In the genomic region with DNA sequence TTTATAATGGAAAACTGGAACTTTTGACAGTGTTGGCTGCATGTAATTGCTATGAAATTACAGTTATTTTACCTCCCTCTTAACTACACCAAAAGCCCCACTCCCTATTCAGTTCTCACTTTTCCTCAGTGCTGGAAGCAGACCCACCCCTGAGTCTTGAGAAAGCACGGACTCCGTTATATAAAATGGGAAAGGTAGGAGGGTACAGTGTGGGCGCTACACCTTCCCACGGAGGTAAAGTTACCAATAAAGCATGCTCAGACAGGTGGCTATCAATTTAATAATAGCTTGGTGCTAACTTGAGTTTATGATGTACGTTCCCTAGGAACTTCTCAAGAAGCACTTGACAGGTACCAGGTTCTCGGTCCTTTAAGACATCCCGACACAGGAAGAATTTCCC, we compare ENCODE assay signal across 23 cellular contexts.
"Had no signal": no experiment of that assay in that cellular context is flagged by ENCODE, and none has a peak within 500 bp of the region (broad histone marks: within the 10 kb centered on the region; RNA-seq: fewer than 3 reads in every experiment).

No MANE protein-coding gene starts in this region.

- H3K27ac ChIP-seq: brain microvascular endothelial cell, cardiac muscle cell, SK-N-MC, WERI-Rb-1 had no signal

- ATAC-seq: activated CD4-positive, alpha-beta T cell treated with anti-CD3 and anti-CD28 coated beads for 36 hours; activated CD8-positive, alpha-beta T cell treated with anti-CD3 and anti-CD28 coated beads for 36 hours; activated T-cell treated with anti-CD3 and anti-CD28 coated beads, Interleukin-2, amount 50 U/mL, for 72 hours; Panc1; Right ventricle myocardium inferior had no signal

- H3K4me3 Mint-ChIP-seq: activated CD4-positive, alpha-beta T cell treated with anti-CD3 and anti-CD28 coated beads for 36 hours; activated CD8-positive, alpha-beta T cell treated with anti-CD3 and anti-CD28 coated beads for 36 hours; activated naive CD4-positive, alpha-beta T cell treated with anti-CD3 and anti-CD28 coated beads, Interleukin-2, amount 10 ng/mL, durations not matched to agents 7 days and 5 days; activated naive CD8-positive, alpha-beta T cell treated with anti-CD3 and anti-CD28 coated beads for 36 hours; activated T-cell treated with anti-CD3 and anti-CD28 coated beads, Interleukin-2, amount 50 U/mL, for 72 hours had no signal

- H3K36me3 Mint-ChIP-seq: activated naive CD4-positive, alpha-beta T cell treated with anti-CD3 and anti-CD28 coated beads, Interleukin-2, amount 10 ng/mL, durations not matched to agents 7 days and 5 days; activated naive CD8-positive, alpha-beta T cell treated with anti-CD3 and anti-CD28 coated beads for 36 hours had no signal

- H3K27ac Mint-ChIP-seq: activated CD4-positive, alpha-beta T cell treated with anti-CD3 and anti-CD28 coated beads for 36 hours; activated CD8-positive, alpha-beta T cell treated with anti-CD3 and anti-CD28 coated beads for 36 hours; activated naive CD4-positive, alpha-beta T cell treated with anti-CD3 and anti-CD28 coated beads, Interleukin-2, amount 10 ng/mL, durations not matched to agents 7 days and 5 days; activated naive CD8-positive, alpha-beta T cell treated with anti-CD3 and anti-CD28 coated beads for 36 hours; activated T-cell treated with anti-CD3 and anti-CD28 coated beads, Interleukin-2, amount 50 U/mL, for 72 hours; activated T-helper 2 cell treated with anti-CD3 and anti-CD28 coated beads, Interferon-gamma antibody, Interleukin-2, Interleukin-4, amounts not matched to agents 10 μg/mL and 5 μg/mL and 100 μg/mL, durations not matched to agents 14 hours and 24 hours and 36 hours had no signal

- H3K36me3 ChIP-seq: brain microvascular endothelial cell, cardiac muscle cell, WERI-Rb-1 had no signal

- H3K4me3 ChIP-seq: cardiac muscle cell, SK-N-MC had no signal

- H3K27me3 Mint-ChIP-seq: activated naive CD8-positive, alpha-beta T cell treated with anti-CD3 and anti-CD28 coated beads for 36 hours had no signal

- H3K27me3 ChIP-seq: brain microvascular endothelial cell, cardiac muscle cell had no signal

- H3K4me1 Mint-ChIP-seq: activated CD4-positive, alpha-beta T cell treated with anti-CD3 and anti-CD28 coated beads for 36 hours; activated naive CD4-positive, alpha-beta T cell treated with anti-CD3 and anti-CD28 coated beads, Interleukin-2, amount 10 ng/mL, durations not matched to agents 7 days and 5 days; activated naive CD8-positive, alpha-beta T cell treated with anti-CD3 and anti-CD28 coated beads for 36 hours had no signal

- H3K9me3 Mint-ChIP-seq: activated CD8-positive, alpha-beta T cell treated with anti-CD3 and anti-CD28 coated beads for 36 hours; activated naive CD4-positive, alpha-beta T cell treated with anti-CD3 and anti-CD28 coated beads, Interleukin-2, amount 10 ng/mL, durations not matched to agents 7 days and 5 days; activated naive CD8-positive, alpha-beta T cell treated with anti-CD3 and anti-CD28 coated beads for 36 hours; activated T-cell treated with anti-CD3 and anti-CD28 coated beads, Interleukin-2, amount 50 U/mL, for 72 hours; activated T-helper 2 cell treated with anti-CD3 and anti-CD28 coated beads, Interferon-gamma antibody, Interleukin-2, Interleukin-4, amounts not matched to agents 10 μg/mL and 5 μg/mL and 100 μg/mL, durations not matched to agents 14 hours and 24 hours and 36 hours had no signal

- DNase-seq: activated CD4-positive, alpha-beta T cell treated with anti-CD3 and anti-CD28 coated beads for 36 hours; activated CD8-positive, alpha-beta memory T cell treated with anti-CD3 and anti-CD28 coated beads, Interleukin-2, amount 50 U/mL, for 4 hours; activated CD8-positive, alpha-beta T cell treated with anti-CD3 and anti-CD28 coated beads for 36 hours; activated gamma-delta T cell treated with Interleukin-2 at 50 U/mL for 16 hours; activated naive CD4-positive, alpha-beta T cell treated with anti-CD3 and anti-CD28 coated beads, Interleukin-2, amount 10 ng/mL, durations not matched to agents 7 days and 5 days; activated naive CD8-positive, alpha-beta T cell treated with anti-CD3 and anti-CD28 coated beads for 36 hours; activated T-cell treated with anti-CD3 and anti-CD28 coated beads, Interleukin-2, amount 50 U/mL, for 72 hours; brain microvascular endothelial cell; Karpas-422; MM.1S; NCI-H1105; NCI-H1930; NCI-H446; NCI-H524; NCI-H82; RPMI8226; T-helper 1 cell; WERI-Rb-1 had no signal
